ENCODE assay signal across 9 cellular contexts in the genomic region with DNA sequence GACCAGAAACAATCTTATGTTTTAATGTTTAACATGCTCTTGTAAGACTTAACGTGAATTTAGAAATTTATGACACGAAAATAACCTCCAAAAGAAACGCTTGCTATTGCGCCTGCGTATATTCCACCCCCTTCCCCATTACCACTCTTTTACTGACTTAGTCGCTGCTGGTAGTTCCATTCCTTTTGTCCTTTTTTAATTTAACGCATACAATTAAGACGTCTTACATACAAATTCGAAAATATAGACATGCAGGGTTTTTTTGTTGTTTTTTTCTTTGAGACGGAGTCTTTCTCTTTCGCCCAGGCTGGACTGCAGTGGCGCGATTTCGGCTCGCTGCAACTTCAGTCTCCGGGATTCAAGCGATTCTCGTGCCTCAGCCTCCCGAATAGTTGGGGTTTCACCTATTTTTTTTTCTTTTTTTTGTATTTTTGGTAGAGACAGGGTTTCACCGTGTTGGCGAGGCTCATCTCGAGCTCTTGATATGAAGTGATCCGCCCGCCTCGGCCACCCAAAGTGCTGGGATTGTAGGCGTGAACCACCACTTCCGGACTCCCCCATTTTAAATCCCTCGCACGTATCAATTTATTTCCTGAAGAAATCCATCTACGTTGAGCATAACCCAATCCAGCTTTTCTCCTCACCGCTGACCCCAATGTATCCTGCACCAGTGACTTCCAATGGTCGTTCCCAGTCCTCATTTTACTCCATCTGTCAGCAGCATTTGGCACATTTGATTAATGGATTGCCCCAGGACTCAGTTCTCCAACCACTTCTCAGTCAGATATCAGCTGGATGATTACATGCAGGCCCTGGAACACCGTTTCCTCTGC. TPM values are rescaled to one million over a fixed set of nuclear protein-coding genes. Genes with fewer than 3 reads are reported as not detected.
DNase-seq lines count a peak whose midpoint lies in the region; ATAC-seq and TF ChIP-seq lines count a peak whose summit lies in the region.
"Had no signal": no experiment of that assay in that cellular context is flagged by ENCODE, and none has a peak within 500 bp of the region (broad histone marks: within the 10 kb centered on the region; RNA-seq: fewer than 3 reads in every experiment).

No MANE protein-coding gene starts in this region.

- H2AFZ ChIP-seq in DND-41 (ENCODE audit: low read depth, low read length): peak overlapping the region; percentile 76

- intact Hi-C loops in adrenal gland (cut with DNase I): no loop called here
- intact Hi-C loops in left cardiac atrium (cut with DNase I): no loop called here

- H3K27me3 ChIP-seq in DND-41 (ENCODE audit: insufficient read depth, low read length, poor library complexity): no peaks in the 10 kb centered on the region
- H3K27me3 ChIP-seq in HL-60 (ENCODE audit: insufficient read depth, poor library complexity, severe bottlenecking): no peaks in the 10 kb centered on the region
- no peaks in the 10 kb centered on the region for H3K27me3 ChIP-seq in adrenal gland

- H3K4me1 ChIP-seq in DND-41 (ENCODE audit: insufficient read depth, low read length): peaks cover 26% of the 10 kb centered on the region
- peaks cover 7 to 11% of the 10 kb centered on the region in 2 donors for H3K4me1 ChIP-seq in adrenal gland (replicated peaks in 1 of 2)

- ATAC-seq in DND-41 (ENCODE audit: insufficient read depth, low read depth) (peak; percentile 55), GM21381 (IDR thresholded peaks at IDR 0.05; ENCODE audit: unreplicated experiment) (peak; percentile 39), left cardiac atrium (peak; percentile 47 to 65)

- peak overlapping the region; percentile 90 for H3K9ac ChIP-seq in DND-41 (ENCODE audit: low read depth, low read length)

- TF ChIP-seq POLR2A in Raji (IDR thresholded peaks at IDR 0.05; ENCODE audit: insufficient read depth, low read depth, low read length): 0 out of 2 replicates have a peak, but pooled peaks have one; percentile 10
- TF ChIP-seq POLR2A in adrenal gland (IDR thresholded peaks at IDR 0.05): no peak

- WGBS in adrenal gland, 4 donors: 7 to 25% (median 10%) methylated on average over 33 of the region's 33 CpGs

- H3K27ac ChIP-seq in DND-41 (ENCODE audit: low read length) (peak overlapping the region; percentile 84), HL-60 (replicated peaks) (peak overlapping the region; percentile 96), adrenal gland (peak overlapping the region; percentile 81 to 97 (median 93))

- TF ChIP-seq CTCF in DND-41 (IDR thresholded peaks at IDR 0.05; ENCODE audit: borderline replicate concordance, extremely low read depth, low read length, poor library complexity, severe bottlenecking) (peak; percentile 11), HL-60 (IDR thresholded peaks at IDR 0.05; ENCODE audit: insufficient read depth, low read length) (no peak), adrenal gland (IDR thresholded peaks at IDR 0.05) (no peak)

- DNase-seq in DND-41: peak; percentile 70
- DNase-seq in HL-60 (ENCODE audit: low read depth in 1 of 2, low spot score in 1 of 2): peak in 1 of 2 experiments; percentile 19
- DNase-seq in adrenal gland: peak; percentile 36 to 79 (median 48)
- DNase-seq in left cardiac atrium: peak; percentile 61
- DNase-seq in retina: peak; percentile 88
- no peak for DNase-seq in kidney glomerular epithelial cell (lab: John Stamatoyannopoulos, UW)

- H3K36me3 ChIP-seq in DND-41 (ENCODE audit: insufficient read depth, low read length) (peaks cover 10% of the 10 kb centered on the region), adrenal gland (replicated peaks in 1 of 2) (no peaks in the 10 kb centered on the region)

- H3K79me2 ChIP-seq in DND-41 (ENCODE audit: insufficient read depth, low read length): peaks cover 41% of the 10 kb centered on the region

- peak overlapping the region; percentile 63 for H3K4me2 ChIP-seq in DND-41 (ENCODE audit: insufficient read depth, low read length)

- H3K4me3 ChIP-seq in DND-41 (ENCODE audit: low read depth in 1 of 2, low read length in 2 of 2) (peak overlapping the region; percentile 49 to 80; a peak in 3 of 4 replicates), HL-60 (replicated peaks; ENCODE audit: insufficient read depth, low read length) (peak overlapping the region; percentile 55), adrenal gland (peak overlapping the region in 3 of 4 donors; percentile 57 to 91 (median 82))

- H4K20me1 ChIP-seq in DND-41 (ENCODE audit: insufficient read depth, low read length): no peaks in the 10 kb centered on the region

- H3K9me3 ChIP-seq in DND-41 (ENCODE audit: insufficient read depth, low read length, severe bottlenecking): no peaks in the 10 kb centered on the region
- no peaks in the 10 kb centered on the region for H3K9me3 ChIP-seq in adrenal gland (replicated peaks in 1 of 3)

RNA-seq across cellular contexts. Expression of a gene that starts 0.7 kb away (rescaled TPM):
- total RNA-seq in adrenal gland (10 to 100 TPM in 7 of 8 donors, 1 to 10 TPM in 1; 9.5 to 45.3 (median 16.7) TPM), left cardiac atrium (1 to 10 TPM; 9.4 to 9.6 TPM)
- polyA plus RNA-seq in adrenal gland: 10 to 100 TPM; 16.3 to 42.4 (median 19.6) TPM

RNA-seq across cellular contexts. Expression of a gene that starts 22.7 kb away (rescaled TPM):
- total RNA-seq in adrenal gland: not detected
- not detected for polyA plus RNA-seq in adrenal gland
- total RNA-seq in left cardiac atrium: not detected
- total RNA-seq: renal cortical epithelial cell had no signal

RNA-seq across cellular contexts. Expression of a gene that starts 34.5 kb away (rescaled TPM):
- total RNA-seq in adrenal gland (10 to 100 TPM in 7 of 8 donors, 1 to 10 TPM in 1; 2.4 to 48.6 (median 17.7) TPM), left cardiac atrium (10 to 100 TPM in 1 of 2 donors, 1 to 10 TPM in 1; 5.7 to 11.4 TPM)
- 10 to 100 TPM in 1 of 3 donors, 1 to 10 TPM in 2; 6.2 to 11.4 (median 7.4) TPM for polyA plus RNA-seq in adrenal gland

RNA-seq across cellular contexts. Expression of a gene that starts 37.3 kb away (rescaled TPM):
- total RNA-seq in adrenal gland: 1 to 10 TPM in 4 of 8 donors, under 1 TPM in 3, not detected in 1; 0.69 to 2.7 (median 1.7) TPM
- under 1 TPM; 0.54 to 0.92 (median 0.88) TPM for polyA plus RNA-seq in adrenal gland
- total RNA-seq in left cardiac atrium: 1 to 10 TPM; 1.6 to 2.2 TPM
